ENCODE assay signal across 1 cellular context in the genomic region with DNA sequence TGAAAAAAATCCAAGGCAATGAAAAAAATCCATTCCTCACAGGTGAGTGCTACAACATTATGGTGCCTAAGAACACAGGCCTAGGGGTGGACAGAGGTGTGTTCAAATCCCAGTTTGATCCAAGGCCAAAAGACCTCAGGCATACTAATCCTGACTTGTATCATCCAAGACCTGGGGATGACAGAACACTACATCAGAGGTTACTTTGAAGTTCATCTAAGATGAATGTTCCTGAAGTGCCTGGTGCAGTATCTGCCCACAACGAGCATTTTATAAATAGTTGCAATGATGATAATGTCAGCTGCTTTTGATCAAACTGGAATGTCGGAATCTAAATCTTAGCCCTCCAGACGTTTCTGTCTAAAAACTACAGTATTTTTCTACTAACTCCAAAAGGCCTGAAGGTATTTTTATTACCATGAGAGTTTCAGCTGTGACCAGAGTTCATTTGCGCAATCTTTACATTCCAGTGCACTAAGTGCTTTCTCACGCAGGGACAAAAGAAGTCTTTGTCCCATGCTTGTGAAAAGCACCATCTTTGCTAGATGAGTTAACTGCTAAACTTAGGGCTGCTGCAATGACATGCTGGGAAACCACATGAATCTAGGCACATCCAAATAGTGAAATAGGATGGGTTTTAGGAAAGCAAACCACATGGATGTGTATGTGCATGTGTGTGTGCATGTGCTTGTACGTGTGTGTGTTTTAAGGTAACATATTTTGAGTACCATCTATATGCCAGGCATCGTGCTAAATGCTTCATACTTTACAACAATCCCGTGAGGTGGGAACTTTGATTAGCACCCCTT.
TF ChIP-seq lines count a peak whose summit lies in the region.

No MANE protein-coding gene starts in this region.

TF ChIP-seq in SK-N-SH treated with all-trans-retinoic acid at 6 μM for 48 hours, 23 proteins besides CTCF, POLR2A, EP300 and RAD21 (continued from another document):
- TF ChIP-seq, protein P1, sequence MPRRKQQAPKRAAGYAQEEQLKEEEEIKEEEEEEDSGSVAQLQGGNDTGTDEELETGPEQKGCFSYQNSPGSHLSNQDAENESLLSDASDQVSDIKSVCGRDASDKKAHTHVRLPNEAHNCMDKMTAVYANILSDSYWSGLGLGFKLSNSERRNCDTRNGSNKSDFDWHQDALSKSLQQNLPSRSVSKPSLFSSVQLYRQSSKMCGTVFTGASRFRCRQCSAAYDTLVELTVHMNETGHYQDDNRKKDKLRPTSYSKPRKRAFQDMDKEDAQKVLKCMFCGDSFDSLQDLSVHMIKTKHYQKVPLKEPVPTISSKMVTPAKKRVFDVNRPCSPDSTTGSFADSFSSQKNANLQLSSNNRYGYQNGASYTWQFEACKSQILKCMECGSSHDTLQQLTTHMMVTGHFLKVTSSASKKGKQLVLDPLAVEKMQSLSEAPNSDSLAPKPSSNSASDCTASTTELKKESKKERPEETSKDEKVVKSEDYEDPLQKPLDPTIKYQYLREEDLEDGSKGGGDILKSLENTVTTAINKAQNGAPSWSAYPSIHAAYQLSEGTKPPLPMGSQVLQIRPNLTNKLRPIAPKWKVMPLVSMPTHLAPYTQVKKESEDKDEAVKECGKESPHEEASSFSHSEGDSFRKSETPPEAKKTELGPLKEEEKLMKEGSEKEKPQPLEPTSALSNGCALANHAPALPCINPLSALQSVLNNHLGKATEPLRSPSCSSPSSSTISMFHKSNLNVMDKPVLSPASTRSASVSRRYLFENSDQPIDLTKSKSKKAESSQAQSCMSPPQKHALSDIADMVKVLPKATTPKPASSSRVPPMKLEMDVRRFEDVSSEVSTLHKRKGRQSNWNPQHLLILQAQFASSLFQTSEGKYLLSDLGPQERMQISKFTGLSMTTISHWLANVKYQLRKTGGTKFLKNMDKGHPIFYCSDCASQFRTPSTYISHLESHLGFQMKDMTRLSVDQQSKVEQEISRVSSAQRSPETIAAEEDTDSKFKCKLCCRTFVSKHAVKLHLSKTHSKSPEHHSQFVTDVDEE (CRISPR knock-in tag; IDR thresholded peaks at IDR 0.05): peak; percentile 59; the same call in 1 of the 2 replicates
- peak; percentile 29 for TF ChIP-seq ZC3H10 (CRISPR knock-in tag; IDR thresholded peaks at IDR 0.05)
- TF ChIP-seq TCF4 (CRISPR knock-in tag; IDR thresholded peaks at IDR 0.05; ENCODE audit: borderline replicate concordance): peak; percentile 65
- TF ChIP-seq RARB (CRISPR knock-in tag; IDR thresholded peaks at IDR 0.05): peak; percentile 27; the same call in 1 of the 2 replicates
